In the genomic region with DNA sequence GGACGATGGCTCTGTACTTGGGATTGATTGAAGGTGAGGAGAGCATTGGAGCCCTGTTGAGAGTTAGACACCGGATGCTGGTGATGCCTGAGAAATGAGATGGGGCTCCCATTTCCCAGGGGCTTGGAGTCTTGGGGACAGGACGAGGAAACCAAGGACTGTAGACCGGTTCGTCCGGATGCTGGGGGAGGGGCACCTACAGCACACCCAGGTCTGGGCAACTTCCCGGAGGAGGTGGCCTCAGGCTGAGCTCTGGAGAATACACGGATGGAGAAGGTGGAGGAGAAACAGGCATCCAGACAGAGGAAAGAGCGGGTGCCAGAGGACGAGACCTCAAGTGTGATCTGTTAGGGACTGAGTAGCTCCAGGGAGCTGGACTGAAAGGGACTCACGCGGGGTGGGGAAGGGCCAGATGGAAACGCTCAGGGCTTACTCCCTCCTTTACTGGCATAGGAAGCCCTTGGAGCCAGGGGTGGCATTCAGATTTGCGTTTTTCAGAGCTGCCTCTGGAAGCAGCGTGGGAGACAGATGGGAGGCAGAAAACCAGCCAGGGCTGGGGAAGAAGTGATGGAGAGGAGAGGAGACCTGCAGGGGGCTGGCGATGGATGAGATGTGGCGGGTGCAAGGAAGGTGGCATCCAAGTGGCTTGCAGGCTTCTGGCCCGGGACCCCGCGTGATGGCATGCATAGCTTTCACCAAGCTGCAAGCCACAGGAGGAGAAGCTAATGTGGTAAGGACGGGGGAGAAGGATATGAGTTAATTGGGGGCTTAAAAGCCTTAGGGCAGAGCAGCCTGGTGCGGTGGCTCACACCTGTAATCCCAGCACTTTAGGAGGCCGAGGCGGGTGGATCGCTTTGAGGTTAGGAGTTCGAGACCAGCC, we compare ENCODE assay signal across 30 cellular contexts. TPM values are rescaled to one million over a fixed set of nuclear protein-coding genes. Genes with fewer than 3 reads are reported as not detected.
DNase-seq lines count a peak whose midpoint lies in the region; ATAC-seq and TF ChIP-seq lines count a peak whose summit lies in the region.
"Had no signal": no experiment of that assay in that cellular context is flagged by ENCODE, and none has a peak within 500 bp of the region (broad histone marks: within the 10 kb centered on the region; RNA-seq: fewer than 3 reads in every experiment).

No MANE protein-coding gene starts in this region.

- H3K9ac ChIP-seq in Karpas-422 (ENCODE audit: low read length) = no peak overlapping the region

- H3K4me1 ChIP-seq in foreskin keratinocyte = peaks cover 33% of the 10 kb centered on the region
- no peaks in the 10 kb centered on the region for H3K4me1 ChIP-seq in Karpas-422 (ENCODE audit: low read length)

- H3K4me1 Mint-ChIP-seq in T-helper 17 cell (peaks cover 3% of the 10 kb centered on the region), type B pancreatic cell (ENCODE audit: unreplicated experiment) (peaks cover 8% of the 10 kb centered on the region)
- H3K4me1 Mint-ChIP-seq: activated naive CD4-positive, alpha-beta T cell treated with anti-CD3 and anti-CD28 coated beads, Interleukin-2, amount 10 ng/mL, durations not matched to agents 7 days and 5 days; memory B cell; stimulated activated memory B cell treated with anti-CD40 and anti-IgM and Interleukin-4, amounts not matched to agents 10 μg/mL and 1 μg/mL and 100 μg/mL, for 72 hours had no signal

- H3K27me3 Mint-ChIP-seq in T-helper 17 cell = peaks cover 44% of the 10 kb centered on the region
- peaks cover 19% of the 10 kb centered on the region for H3K27me3 Mint-ChIP-seq in type B pancreatic cell

- ATAC-seq in T-helper 17 cell (no peak), HG03457 (IDR thresholded peaks at IDR 0.05; ENCODE audit: unreplicated experiment) (no peak), foreskin keratinocyte (no peak)
- ATAC-seq: activated T-cell treated with anti-CD3 and anti-CD28 coated beads, Interleukin-2, amount 50 U/mL, for 72 hours; GM23338; heart right ventricle; left cardiac atrium; Panc1; stimulated activated memory B cell treated with anti-CD40 and anti-IgM and Interleukin-4, amounts not matched to agents 10 μg/mL and 1 μg/mL and 100 μg/mL, for 72 hours had no signal

- H3K36me3 ChIP-seq in Karpas-422 (ENCODE audit: insufficient read depth, low read length) = no peaks in the 10 kb centered on the region
- H3K36me3 ChIP-seq: heart right ventricle, vagina, WERI-Rb-1 had no signal

- H3K9me3 Mint-ChIP-seq in type B pancreatic cell = no peaks in the 10 kb centered on the region
- H3K9me3 Mint-ChIP-seq: activated naive CD4-positive, alpha-beta T cell treated with anti-CD3 and anti-CD28 coated beads, Interleukin-2, amount 10 ng/mL, durations not matched to agents 7 days and 5 days; activated T-cell treated with anti-CD3 and anti-CD28 coated beads, Interleukin-2, amount 50 U/mL, for 72 hours; CD4-positive, alpha-beta T cell; GM23338; memory B cell; stimulated activated memory B cell treated with anti-CD40 and anti-IgM and Interleukin-4, amounts not matched to agents 10 μg/mL and 1 μg/mL and 100 μg/mL, for 72 hours had no signal

- TF ChIP-seq CTCF in type B pancreatic cell (conservative IDR thresholded peaks at IDR 0.05) (no peak), foreskin keratinocyte (conservative IDR thresholded peaks at IDR 0.05) (no peak)

- H3K4me3 ChIP-seq in Karpas-422 (ENCODE audit: low read length) = no peak overlapping the region
- H3K4me3 ChIP-seq: GM23338, heart right ventricle, vagina had no signal

- H3K27me3 ChIP-seq in foreskin keratinocyte (no peaks in the 10 kb centered on the region), Karpas-422 (ENCODE audit: low read length) (no peaks in the 10 kb centered on the region)
- H3K27me3 ChIP-seq: vagina had no signal

- H3K9me3 ChIP-seq in T-helper 17 cell (ENCODE audit: control insufficient read depth, low read length, poor library complexity, severe bottlenecking) (no peaks in the 10 kb centered on the region), Karpas-422 (ENCODE audit: low read length) (no peaks in the 10 kb centered on the region)
- H3K9me3 ChIP-seq: heart right ventricle, vagina had no signal

- no peak overlapping the region for H3K27ac ChIP-seq in foreskin keratinocyte
- no peak overlapping the region for H3K27ac ChIP-seq in Karpas-422 (ENCODE audit: low read length)
- H3K27ac ChIP-seq: epithelial cell of prostate, vagina, WERI-Rb-1 had no signal

- no peak overlapping the region for H2AFZ ChIP-seq in Karpas-422 (ENCODE audit: low read length)
- H2AFZ ChIP-seq: GM23338 had no signal

- no peak overlapping the region for H3K4me3 Mint-ChIP-seq in T-helper 17 cell
- H3K4me3 Mint-ChIP-seq in type B pancreatic cell = no peak overlapping the region
- H3K4me3 Mint-ChIP-seq: activated naive CD4-positive, alpha-beta T cell treated with anti-CD3 and anti-CD28 coated beads, Interleukin-2, amount 10 ng/mL, durations not matched to agents 7 days and 5 days; activated T-cell treated with anti-CD3 and anti-CD28 coated beads, Interleukin-2, amount 50 U/mL, for 72 hours; CD4-positive, alpha-beta T cell; GM23338; memory B cell; stimulated activated memory B cell treated with anti-CD40 and anti-IgM and Interleukin-4, amounts not matched to agents 10 μg/mL and 1 μg/mL and 100 μg/mL, for 72 hours had no signal

- H3K9me2 ChIP-seq in Karpas-422 (replicated peaks; ENCODE audit: insufficient read depth, low read length) = no peaks in the 10 kb centered on the region

- H3K4me2 ChIP-seq in Karpas-422 (ENCODE audit: low read depth, low read length, poor library complexity, severe bottlenecking) = no peak overlapping the region
- H3K4me2 ChIP-seq: GM23338 had no signal

- H3K79me2 ChIP-seq in Karpas-422 (ENCODE audit: low read length) = no peaks in the 10 kb centered on the region

- peaks cover 3% of the 10 kb centered on the region for H3K36me3 Mint-ChIP-seq in T-helper 17 cell (ENCODE audit: low read depth)
- no peaks in the 10 kb centered on the region for H3K36me3 Mint-ChIP-seq in type B pancreatic cell
- H3K36me3 Mint-ChIP-seq: activated naive CD4-positive, alpha-beta T cell treated with anti-CD3 and anti-CD28 coated beads, Interleukin-2, amount 10 ng/mL, durations not matched to agents 7 days and 5 days; stimulated activated memory B cell treated with anti-CD40 and anti-IgM and Interleukin-4, amounts not matched to agents 10 μg/mL and 1 μg/mL and 100 μg/mL, for 72 hours had no signal

- DNase-seq in activated effector memory CD4-positive, alpha-beta T cell treated with anti-CD3 and anti-CD28 coated beads, Interleukin-2, amount 50 U/mL, for 16 hours = peak; percentile 28
- DNase-seq in activated effector memory CD4-positive, alpha-beta T cell treated with Interleukin-2 at 50 U/mL for 16 hours = no peak
- DNase-seq in T-helper 17 cell (no peak), mesenteric fat pad (ENCODE audit: low spot score) (peak; percentile 71), type B pancreatic cell (ENCODE audit: extremely low spot score, unreplicated experiment) (no peak), foreskin keratinocyte (no peak), Karpas-422 (no peak)
- DNase-seq: activated CD4-positive, alpha-beta T cell treated with anti-CD3 and anti-CD28 coated beads for 48 hours; activated naive CD4-positive, alpha-beta T cell treated with anti-CD3 and anti-CD28 coated beads, Interleukin-2, amount 10 ng/mL, durations not matched to agents 7 days and 5 days; activated T-cell treated with anti-CD3 and anti-CD28 coated beads, Interleukin-2, amount 50 U/mL, for 72 hours; amygdala; CD4-positive, alpha-beta T cell; effector CD4-positive, alpha-beta T cell; heart right ventricle; left cardiac atrium; NCI-H1105; NCI-H2029; occipital lobe; SIG-M5; stimulated activated CD4-positive, alpha-beta T cell treated with anti-CD3 and anti-CD28 coated beads, Interleukin-4, amount 100 ng/mL, for 24 hours; SW 1271; T1000; WERI-Rb-1 had no signal

- no peaks in the 10 kb centered on the region for H4K20me1 ChIP-seq in Karpas-422 (ENCODE audit: insufficient read depth, low read depth, low read length)

- H3K27ac Mint-ChIP-seq in T-helper 17 cell (peak overlapping the region; percentile 67), type B pancreatic cell (peak overlapping the region; percentile 17)
- H3K27ac Mint-ChIP-seq: activated naive CD4-positive, alpha-beta T cell treated with anti-CD3 and anti-CD28 coated beads, Interleukin-2, amount 10 ng/mL, durations not matched to agents 7 days and 5 days; activated T-cell treated with anti-CD3 and anti-CD28 coated beads, Interleukin-2, amount 50 U/mL, for 72 hours; CD4-positive, alpha-beta T cell; GM23338; memory B cell; stimulated activated memory B cell treated with anti-CD40 and anti-IgM and Interleukin-4, amounts not matched to agents 10 μg/mL and 1 μg/mL and 100 μg/mL, for 72 hours had no signal

RNA-seq across cellular contexts. Expression of gene C1QTNF1, which starts 8.3 kb away (rescaled TPM):
- total RNA-seq in T-helper 17 cell = under 1 TPM in 1 of 2 donors, not detected in 1; 0.13 TPM
- total RNA-seq in mesenteric fat pad = 563 TPM
- 8.7 and 9.4 TPM in 2 replicates for total RNA-seq in type B pancreatic cell (ENCODE audit: low replicate concordance)
- total RNA-seq in foreskin keratinocyte = 29.5 and 38.9 TPM in 2 replicates
- polyA plus RNA-seq in foreskin keratinocyte = 26.0 and 34.5 TPM in 2 replicates
- total RNA-seq in Karpas-422 (2014; rRNA removed; shearing (Covaris generic); ENCODE audit: low replicate concordance) = not detected in 2 replicates
- total RNA-seq: CD4-positive, alpha-beta T cell had no signal

RNA-seq across cellular contexts. Expression of gene CANT1, which starts 22.7 kb away (rescaled TPM):
- 10 to 100 TPM; 47.8 to 50.2 TPM for total RNA-seq in T-helper 17 cell
- total RNA-seq in mesenteric fat pad = 37.9 TPM
- total RNA-seq in type B pancreatic cell (ENCODE audit: low replicate concordance) = 75.1 and 105 TPM in 2 replicates
- 67.2 and 68.5 TPM in 2 replicates for total RNA-seq in foreskin keratinocyte
- polyA plus RNA-seq in foreskin keratinocyte = 48.4 and 49.3 TPM in 2 replicates
- total RNA-seq in Karpas-422 (2014; rRNA removed; shearing (Covaris generic); ENCODE audit: low replicate concordance) = 22.7 and 27.6 TPM in 2 replicates

RNA-seq across cellular contexts. Expression of gene ENGASE, which starts 42.4 kb away (rescaled TPM):
- total RNA-seq in T-helper 17 cell (10 to 100 TPM; 56.2 to 60.1 TPM), mesenteric fat pad (38.8 TPM), type B pancreatic cell (ENCODE audit: low replicate concordance) (45.0 and 72.6 TPM in 2 replicates), foreskin keratinocyte (11.2 and 11.7 TPM in 2 replicates)
- 8.0 and 8.5 TPM in 2 replicates for polyA plus RNA-seq in foreskin keratinocyte
- total RNA-seq in Karpas-422 (2014; rRNA removed; shearing (Covaris generic); ENCODE audit: low replicate concordance) = 11.0 and 16.6 TPM in 2 replicates

RNA-seq across cellular contexts. Expression of gene LGALS3BP, which starts 52.5 kb away (rescaled TPM):
- total RNA-seq in T-helper 17 cell = 10 to 100 TPM; 31.7 to 45.2 TPM
- total RNA-seq in mesenteric fat pad = 417 TPM
- total RNA-seq in type B pancreatic cell (ENCODE audit: low replicate concordance) = 154 and 202 TPM in 2 replicates
- 339 and 389 TPM in 2 replicates for total RNA-seq in foreskin keratinocyte
- 375 and 407 TPM in 2 replicates for polyA plus RNA-seq in foreskin keratinocyte
- 23.7 and 39.5 TPM in 2 replicates for total RNA-seq in Karpas-422 (2014; rRNA removed; shearing (Covaris generic); ENCODE audit: low replicate concordance)

Comparison
In these comparisons a context has a peak if more than half of its experiments do, and no peak if none do; other contexts are left out.
1. DNase-seq: peak in activated effector memory CD4-positive, alpha-beta T cell treated with anti-CD3 and anti-CD28 coated beads, Interleukin-2, amount 50 U/mL, for 16 hours (single experiment) and mesenteric fat pad (single experiment); none in activated effector memory CD4-positive, alpha-beta T cell treated with Interleukin-2 at 50 U/mL for 16 hours (single experiment), T-helper 17 cell (0 of 3), type B pancreatic cell (single experiment), foreskin keratinocyte (0 of 2) and Karpas-422 (single experiment).
2. RNA of gene C1QTNF1, which starts 8.3 kb away (total RNA-seq): 563 TPM in mesenteric fat pad (single experiment); 29.5 to 38.9 TPM in foreskin keratinocyte, 8.7 to 9.4 TPM in type B pancreatic cell, 0.13 TPM in T-helper 17 cell and not detected in Karpas-422; every median in the first group is over 10 times any median in the second.